ENCODE assay signal across 14 cellular contexts in genomic region chr2:7109558-7109935, GRCh38.
DNase-seq lines count a peak whose midpoint lies in the region; FAIRE-seq and TF ChIP-seq lines count a peak whose summit lies in the region.
"Had no signal": no experiment of that assay in that cellular context is flagged by ENCODE, and none has a peak within 500 bp of the region (broad histone marks: within the 10 kb centered on the region; RNA-seq: fewer than 3 reads in every experiment).

No MANE protein-coding gene starts in this region.

- H3K23ac ChIP-seq in H1 (ENCODE audit: insufficient read length) (no peak overlapping the region), neuronal stem cell (ENCODE audit: low read depth, low read length, poor library complexity) (no peak overlapping the region)

- no peak for TF ChIP-seq POLR2A in H1 (IDR thresholded peaks at IDR 0.05; ENCODE audit: control extremely low read depth in 1 of 2, low read depth in 2 of 2, low read length in 2 of 2)
- TF ChIP-seq POLR2A in GM12891 (IDR thresholded peaks at IDR 0.05; ENCODE audit: low read depth, low read length): no peak

- WGBS in H1 (ENCODE audit: extremely low coverage in 1 of 2, insufficient coverage in 1 of 2, insufficient read length in 1 of 2, insufficient replicate concordance in 2 of 2, low coverage in 1 of 2, low lambda C conversion rate in 2 of 2, missing lambda C conversion rate in 1 of 2), 2 experiments: 94% methylated on average over 7 of the region's 7 CpGs; no CpG with 5 or more reads in 1 of the 2 experiments
- WGBS in neuronal stem cell (ENCODE audit: extremely low coverage in 2 of 2, insufficient read length in 2 of 2, insufficient replicate concordance in 1 of 2), 2 donors: no CpG with 5 or more reads among the region's 7 CpGs
- WGBS in hepatocyte (ENCODE audit: low lambda C conversion rate, missing lambda C conversion rate): 92% methylated on average over 7 of the region's 7 CpGs

- H4K20me1 ChIP-seq in OCI-LY3 (ENCODE audit: insufficient read depth, low read length): no peaks in the 10 kb centered on the region
- H4K20me1 ChIP-seq in H1 (replicated peaks in 1 of 2; ENCODE audit: control insufficient read depth in 1 of 2, insufficient read depth in 2 of 2, low read length in 2 of 2): no peaks in the 10 kb centered on the region
- H4K20me1 ChIP-seq in hepatocyte (ENCODE audit: insufficient read depth, poor library complexity, severe bottlenecking): no peaks in the 10 kb centered on the region

- peak overlapping the region; percentile 73 for H4K91ac ChIP-seq in H1 (replicated peaks; ENCODE audit: insufficient read length, low read length)
- H4K91ac ChIP-seq in neuronal stem cell (ENCODE audit: low read depth, low read length, poor library complexity): no peak overlapping the region

- H3K27ac ChIP-seq in OCI-LY3 (ENCODE audit: low read length) (peak overlapping the region; percentile 82), H1 (ENCODE audit: low read depth, low read length) (no peak overlapping the region), neuronal stem cell (replicated peaks; ENCODE audit: low read length) (no peak overlapping the region), hepatocyte (no peak overlapping the region)
- H3K27ac ChIP-seq: HL-60 had no signal

- no peaks in the 10 kb centered on the region for H3K9me2 ChIP-seq in hepatocyte (replicated peaks; ENCODE audit: insufficient read depth)

- no peak for TF ChIP-seq EP300 in H1 (IDR thresholded peaks at IDR 0.05; ENCODE audit: borderline replicate concordance in 1 of 2, low read depth in 2 of 2, low read length in 2 of 2)

- H2BK120ac ChIP-seq in H1 (replicated peaks; ENCODE audit: low read depth, low read length): no peak overlapping the region
- H2BK120ac ChIP-seq in neuronal stem cell (ENCODE audit: low read depth, low read length): no peak overlapping the region

- H2AFZ ChIP-seq in OCI-LY3 (ENCODE audit: low read depth, low read length) (no peak overlapping the region), H1 (ENCODE audit: low read length) (no peak overlapping the region), neuronal stem cell (ENCODE audit: low read length) (no peak overlapping the region), hepatocyte (no peak overlapping the region)

- H3K27me3 ChIP-seq in OCI-LY3 (ENCODE audit: low read depth, low read length) (no peaks in the 10 kb centered on the region), H1 (replicated peaks in 1 of 4; ENCODE audit: control insufficient read depth in 3 of 4, extremely low read depth in 1 of 4, insufficient read depth in 3 of 4, low read length in 3 of 4) (no peaks in the 10 kb centered on the region; a peak in 2 of 7 replicates), neuronal stem cell (ENCODE audit: control insufficient read depth in 3 of 3, insufficient read depth in 3 of 3, low read depth in 1 of 3, low read length in 3 of 3) (no peaks in the 10 kb centered on the region), hepatocyte (no peaks in the 10 kb centered on the region), H7 (ENCODE audit: control insufficient read depth, insufficient read depth, low read length) (no peaks in the 10 kb centered on the region)

- TF ChIP-seq CTCF in OCI-LY3 (IDR thresholded peaks at IDR 0.05; ENCODE audit: low read depth, low read length): no peak
- no peak for TF ChIP-seq CTCF in H1 (IDR thresholded peaks at IDR 0.05; ENCODE audit: control extremely low read depth in 1 of 3, insufficient read depth in 1 of 3, low read depth in 1 of 3, low read length in 3 of 3)
- TF ChIP-seq CTCF in hepatocyte (IDR thresholded peaks at IDR 0.05; ENCODE audit: poor library complexity): no peak

- H3K4ac ChIP-seq in H1 (replicated peaks; ENCODE audit: insufficient read length, low read depth, low read length) (peak overlapping the region; percentile 66), neuronal stem cell (ENCODE audit: low read length) (no peak overlapping the region)

- POLR2A ChIA-PET in H1 (lab: Charles Lee; ENCODE audit: partially characterized antibody): no interaction called here

- no peak overlapping the region for H3K56ac ChIP-seq in H1 (replicated peaks; ENCODE audit: insufficient read length, low read depth, low read length)

- H3K9ac ChIP-seq in OCI-LY3 (ENCODE audit: low read length) (peak overlapping the region; percentile 35; the same call in 1 of the 2 replicates), H1 (replicated peaks in 1 of 4; ENCODE audit: extremely low read depth in 1 of 4, low read depth in 3 of 4, low read length in 3 of 4) (no peak overlapping the region), neuronal stem cell (ENCODE audit: low read depth, low read length, poor library complexity) (no peak overlapping the region)

- no peak overlapping the region for H2BK15ac ChIP-seq in H1 (ENCODE audit: low read length)
- no peak overlapping the region for H2BK15ac ChIP-seq in neuronal stem cell (ENCODE audit: low read length)

- H4K8ac ChIP-seq in H1 (ENCODE audit: extremely low read depth, insufficient read depth, low read length) (no peak overlapping the region), neuronal stem cell (ENCODE audit: low read depth, low read length) (no peak overlapping the region)

- H3K14ac ChIP-seq in H1 (ENCODE audit: insufficient read length): no peak overlapping the region
- H3K14ac ChIP-seq in neuronal stem cell (ENCODE audit: low read length): no peak overlapping the region

- H2BK12ac ChIP-seq in H1 (ENCODE audit: low read depth, low read length) (no peak overlapping the region), neuronal stem cell (ENCODE audit: low read length) (no peak overlapping the region)

- peak overlapping the region; percentile 6; the same call in 1 of the 2 replicates for H3K4me3 ChIP-seq in OCI-LY3 (ENCODE audit: low read length)
- H3K4me3 ChIP-seq in H1 (ENCODE audit: extremely low read depth in 1 of 4, insufficient read depth in 2 of 4, low read depth in 3 of 4, low read length in 4 of 4): no peak overlapping the region
- no peak overlapping the region for H3K4me3 ChIP-seq in neuronal stem cell (ENCODE audit: low read length in 2 of 2)
- H3K4me3 ChIP-seq in hepatocyte: no peak overlapping the region
- H3K4me3 ChIP-seq in H7 (ENCODE audit: insufficient read depth, low read depth, low read length): no peak overlapping the region

- no peaks in the 10 kb centered on the region for H3K79me1 ChIP-seq in H1 (ENCODE audit: low read depth, low read length)
- no peaks in the 10 kb centered on the region for H3K79me1 ChIP-seq in neuronal stem cell (ENCODE audit: low read depth, low read length)

- H3K4me1 ChIP-seq in OCI-LY3 (ENCODE audit: low read length): peaks cover 62% of the 10 kb centered on the region
- H3K4me1 ChIP-seq in H1 (replicated peaks in 1 of 4; ENCODE audit: control insufficient read depth in 3 of 4, insufficient read depth in 4 of 4, low read length in 3 of 4): 0 out of 7 replicates have a peak, but pooled peaks cover 0 to 2% (median 0%) of the 10 kb centered on the region in 4 experiments
- peaks cover 3 to 4% of the 10 kb centered on the region in 2 donors for H3K4me1 ChIP-seq in neuronal stem cell (ENCODE audit: control insufficient read depth in 2 of 2, insufficient read depth in 1 of 2, low read depth in 1 of 2, low read length in 2 of 2)
- no peaks in the 10 kb centered on the region for H3K4me1 ChIP-seq in hepatocyte (ENCODE audit: insufficient read depth)

- H3K36me3 ChIP-seq in OCI-LY3 (replicated peaks; ENCODE audit: low read depth, low read length) (peaks cover 4% of the 10 kb centered on the region), H1 (ENCODE audit: control insufficient read depth in 2 of 4, insufficient read depth in 4 of 4, low read length in 3 of 4) (no peaks in the 10 kb centered on the region), neuronal stem cell (replicated peaks in 1 of 2; ENCODE audit: control insufficient read depth in 2 of 2, insufficient read depth in 2 of 2, low read length in 2 of 2) (no peaks in the 10 kb centered on the region), hepatocyte (replicated peaks; ENCODE audit: insufficient read depth, low read depth) (no peaks in the 10 kb centered on the region), H7 (replicated peaks; ENCODE audit: control insufficient read depth, insufficient read depth, low read length) (no peaks in the 10 kb centered on the region)

- no peak overlapping the region for H4K5ac ChIP-seq in H1 (ENCODE audit: insufficient read length, low read depth, low read length)

- no peak overlapping the region for H3K18ac ChIP-seq in H1 (ENCODE audit: extremely low read depth, low read length)
- peak overlapping the region; percentile 1 for H3K18ac ChIP-seq in neuronal stem cell (ENCODE audit: low read length)

- H3K4me2 ChIP-seq in OCI-LY3 (ENCODE audit: low read length) (peak overlapping the region; percentile 59), H1 (ENCODE audit: insufficient read depth in 1 of 2, low read depth in 2 of 2, low read length in 2 of 2) (no peak overlapping the region), neuronal stem cell (ENCODE audit: insufficient read depth, low read length, poor library complexity, severe bottlenecking) (no peak overlapping the region), hepatocyte (no peak overlapping the region)

- TF ChIP-seq RAD21 in H1 (IDR thresholded peaks at IDR 0.05 in 1 of 2, conservative IDR thresholded peaks at IDR 0.05 in 1 of 2; ENCODE audit: low read depth in 2 of 2, low read length in 2 of 2): no peak

- no peak overlapping the region for H2BK5ac ChIP-seq in H1 (ENCODE audit: low read depth, low read length)
- H2BK5ac ChIP-seq in neuronal stem cell (ENCODE audit: low read length): no peak overlapping the region

- H3K23me2 ChIP-seq in H1 (ENCODE audit: low read depth, low read length): no peaks in the 10 kb centered on the region

- no peak overlapping the region for H2BK20ac ChIP-seq in H1 (ENCODE audit: low read length)

- no peaks in the 10 kb centered on the region for H3K79me2 ChIP-seq in OCI-LY3 (ENCODE audit: low read length)
- no peaks in the 10 kb centered on the region for H3K79me2 ChIP-seq in H1 (ENCODE audit: control insufficient read depth in 1 of 2, insufficient read depth in 2 of 2, low read length in 2 of 2)
- no peaks in the 10 kb centered on the region for H3K79me2 ChIP-seq in hepatocyte

- H3K9me3 ChIP-seq in OCI-LY3 (ENCODE audit: insufficient read depth, low read length): peaks cover 5% of the 10 kb centered on the region; the same call in 1 of the 2 replicates
- peaks cover 2 to 3% of the 10 kb centered on the region in 2 experiments; a peak in 1 of 4 replicates for H3K9me3 ChIP-seq in H1 (ENCODE audit: insufficient read depth in 2 of 2, low read depth in 1 of 2, low read length in 1 of 2)
- peaks cover 4% of the 10 kb centered on the region in 2 donors for H3K9me3 ChIP-seq in neuronal stem cell (replicated peaks in 1 of 2; ENCODE audit: control insufficient read depth in 2 of 2, insufficient read depth in 1 of 2, low read depth in 1 of 2, low read length in 2 of 2)
- no peaks in the 10 kb centered on the region for H3K9me3 ChIP-seq in hepatocyte (ENCODE audit: low read depth)

- CTCF ChIA-PET in H1 (lab: Charles Lee; ENCODE audit: partially characterized antibody): interaction anchor here (1.4 to 7.6 kb wide), 5 partner anchors 9 to 65 kb away, joined by 4 to 55 read pairs (median 5); no protein-coding TSS in a partner anchor

- H2AK5ac ChIP-seq in H1 (ENCODE audit: low read depth, low read length) (0 out of 2 replicates have a peak overlapping the region, but pooled peaks have one; percentile 65), neuronal stem cell (ENCODE audit: low read depth, low read length) (no peak overlapping the region)

- DNase-seq in H1 (ENCODE audit: low read depth in 1 of 2, low spot score in 2 of 2): no peak
- DNase-seq in left kidney (ENCODE audit: low read depth, low spot score): peak; percentile 90
- no peak for DNase-seq in neuronal stem cell (ENCODE audit: low spot score)
- DNase-seq in hepatocyte (ENCODE audit: low spot score): no peak
- DNase-seq in H7: no peak
- DNase-seq in GM12891 (ENCODE audit: insufficient read length, low spot score): no peak
- DNase-seq: C1 segment of cervical spinal cord; CD4-positive, alpha-beta T cell; DMS79; H9 had no signal

- FAIRE-seq in H1 (lab: Jason Lieb, UNC) (no peak), GM12891 (lab: Jason Lieb, UNC) (no peak)
- FAIRE-seq: A204.1, GM12892 had no signal
